ENCODE assay signal across 8 cellular contexts in genomic region chr1:207084701-207085180, GRCh38. TPM values are rescaled to one million over a fixed set of nuclear protein-coding genes. Genes with fewer than 3 reads are reported as not detected.
A peak's percentile ranks its signal among the peaks of the same experiment; 100 is the strongest.
DNase-seq lines count a peak whose midpoint lies in the region; ATAC-seq and TF ChIP-seq lines count a peak whose summit lies in the region.

No MANE protein-coding gene starts in this region.

- H3K36me3 ChIP-seq in lung (ENCODE audit: control insufficient read depth in 2 of 2, insufficient read depth in 2 of 2, low read length in 2 of 2) = no peaks in the 10 kb centered on the region

- H3K9ac ChIP-seq in H9 (ENCODE audit: extremely low read depth, insufficient read length, low read length) = no peak overlapping the region

- H4K8ac ChIP-seq in H9 (replicated peaks; ENCODE audit: insufficient read length, low read depth, low read length) = no peak overlapping the region

- H2BK20ac ChIP-seq in H9 (ENCODE audit: low read depth, low read length, poor library complexity, severe bottlenecking) = no peak overlapping the region

- H3K4me1 ChIP-seq in H9 (ENCODE audit: insufficient read depth, low read length) (no peaks in the 10 kb centered on the region; the same call in 1 of the 2 replicates), lung (ENCODE audit: control insufficient read depth in 2 of 2, insufficient read depth in 2 of 2, low read length in 2 of 2) (peaks cover 0 to 3% of the 10 kb centered on the region in 2 donors)

- no peak overlapping the region for H4K91ac ChIP-seq in H9 (ENCODE audit: insufficient read length, low read depth, low read length)

- peaks cover 12 to 17% of the 10 kb centered on the region in 2 experiments for H3K4me1 Mint-ChIP-seq in H9
- peaks cover 24% of the 10 kb centered on the region for H3K4me1 Mint-ChIP-seq in dendritic cell treated with granulocyte-macrophage colony-stimulating factor and Interleukin-4, amounts not matched to agents 40 ng/mL and 50 ng/mL, for 4 days (ENCODE audit: low read depth)

- H3K4me3 Mint-ChIP-seq in H9 = no peak overlapping the region
- no peak overlapping the region for H3K4me3 Mint-ChIP-seq in dendritic cell treated with granulocyte-macrophage colony-stimulating factor and Interleukin-4, amounts not matched to agents 40 ng/mL and 50 ng/mL, for 4 days

- no peak overlapping the region for H3K23ac ChIP-seq in H9 (ENCODE audit: insufficient read length, low read depth, low read length)

- H3K79me1 ChIP-seq in H9 (ENCODE audit: insufficient read depth, low read depth, low read length, poor library complexity, severe bottlenecking) = no peaks in the 10 kb centered on the region

- TF ChIP-seq CTCF in H9 (conservative IDR thresholded peaks at IDR 0.05) (peak; percentile 74), lung (IDR thresholded peaks at IDR 0.05; ENCODE audit: control extremely low read depth, extremely low read depth) (peak; percentile 17)

- no peak overlapping the region for H3K56ac ChIP-seq in H9 (ENCODE audit: insufficient read length, low read depth, low read length)

- H3K4me2 ChIP-seq in H9 (ENCODE audit: insufficient read depth, insufficient read length, low read length) = no peak overlapping the region

- no peaks in the 10 kb centered on the region for H3K9me3 Mint-ChIP-seq in H9
- H3K9me3 Mint-ChIP-seq in dendritic cell treated with granulocyte-macrophage colony-stimulating factor and Interleukin-4, amounts not matched to agents 40 ng/mL and 50 ng/mL, for 4 days = no peaks in the 10 kb centered on the region

- no peak overlapping the region for H3K18ac ChIP-seq in H9 (ENCODE audit: insufficient read length, low read depth, low read length)

- H3K27ac Mint-ChIP-seq in H9 = no peak overlapping the region
- H3K27ac Mint-ChIP-seq in dendritic cell treated with granulocyte-macrophage colony-stimulating factor and Interleukin-4, amounts not matched to agents 40 ng/mL and 50 ng/mL, for 4 days = peak overlapping the region; percentile 15

- no CpG with 5 or more reads among the region's 8 CpGs for WGBS in H9 (ENCODE audit: extremely low coverage, insufficient read length, low lambda C conversion rate)
- 24 to 29% methylated on average over 8 of the region's 8 CpGs for WGBS in lung, 2 donors

- no peak for ATAC-seq in lung (ENCODE audit: insufficient read depth, low FRiP score)
- ATAC-seq in GM21576 (IDR thresholded peaks at IDR 0.05; ENCODE audit: unreplicated experiment) = no peak

- no peak overlapping the region for H3K4ac ChIP-seq in H9 (ENCODE audit: low read depth, low read length)

- H2AFZ ChIP-seq in H9 (ENCODE audit: low read length) = no peak overlapping the region

- DNase-seq in DMS53 treated with DMSO at 0.1 percent for 48 hours (lab: John Stamatoyannopoulos, UW; ENCODE audit: unreplicated experiment) = peak; percentile 69
- DNase-seq in H9 = peak; percentile 75
- peak; percentile 38 for DNase-seq in NCI-H2171 treated with DMSO at 0.1 percent for 48 hours (lab: John Stamatoyannopoulos, UW)
- DNase-seq in activated CD4-positive, alpha-beta T cell treated with anti-CD3 and anti-CD28 coated beads for 1 hour = peak; percentile 28
- peak; percentile 71 for DNase-seq in lung (ENCODE audit: low spot score)
- peak; percentile 20 to 22 for DNase-seq in stimulated activated CD8-positive, alpha-beta memory T cell treated with anti-CD3 and anti-CD28 coated beads, Interleukin-4, amount 100 ng/mL, for 1 hour (ENCODE audit: low read depth in 2 of 2, low spot score in 1 of 2)

- H3K36me3 Mint-ChIP-seq in H9 (ENCODE audit: insufficient read depth in 1 of 3, low read depth in 3 of 3) = no peaks in the 10 kb centered on the region
- H3K36me3 Mint-ChIP-seq in dendritic cell treated with granulocyte-macrophage colony-stimulating factor and Interleukin-4, amounts not matched to agents 40 ng/mL and 50 ng/mL, for 4 days (ENCODE audit: low read depth) = peaks cover 1% of the 10 kb centered on the region

- H3K23me2 ChIP-seq in H9 (ENCODE audit: insufficient read length, low read depth, low read length, poor library complexity, severe bottlenecking) = no peaks in the 10 kb centered on the region

- H3K9me3 ChIP-seq in H9 (ENCODE audit: control insufficient read depth, low read depth, low read length) = no peaks in the 10 kb centered on the region
- peaks cover 0 to 2% of the 10 kb centered on the region in 2 donors for H3K9me3 ChIP-seq in lung (ENCODE audit: control insufficient read depth in 2 of 2, insufficient read depth in 1 of 2, low read length in 1 of 2)

- H3K27me3 ChIP-seq in H9 (ENCODE audit: insufficient read depth, low read length) (no peaks in the 10 kb centered on the region), lung (ENCODE audit: control insufficient read depth, insufficient read depth) (no peaks in the 10 kb centered on the region)

- H2AK5ac ChIP-seq in H9 (ENCODE audit: insufficient read length, low read length) = no peak overlapping the region

- H3K27me3 Mint-ChIP-seq in H9 (ENCODE audit: low read depth) = no peaks in the 10 kb centered on the region; the same call in 1 of the 2 replicates
- H3K27me3 Mint-ChIP-seq in dendritic cell treated with granulocyte-macrophage colony-stimulating factor and Interleukin-4, amounts not matched to agents 40 ng/mL and 50 ng/mL, for 4 days = peaks cover 10% of the 10 kb centered on the region

- H2BK15ac ChIP-seq in H9 (ENCODE audit: low read depth, low read length) = no peak overlapping the region

- H3K79me2 ChIP-seq in H9 (ENCODE audit: insufficient read depth, low read length) = no peaks in the 10 kb centered on the region

- H4K5ac ChIP-seq in H9 (ENCODE audit: insufficient read length, low read depth, low read length) = no peak overlapping the region

- H2BK12ac ChIP-seq in H9 (ENCODE audit: insufficient read length, low read depth, low read length) = no peak overlapping the region

- no peak overlapping the region for H2BK5ac ChIP-seq in H9 (ENCODE audit: insufficient read length, low read length)

- H3T11ph ChIP-seq in H9 (ENCODE audit: low read length) = no peak overlapping the region

- H4K20me1 ChIP-seq in H9 (ENCODE audit: control insufficient read depth, insufficient read depth, insufficient read length) = no peaks in the 10 kb centered on the region

- intact Hi-C loops in dendritic cell treated with granulocyte-macrophage colony-stimulating factor and Interleukin-4, amounts not matched to agents 40 ng/mL and 50 ng/mL, for 4 days (cut with micrococcal nuclease) = loop anchor here (1.0 to 2.0 kb wide), 2 partner anchors 321 to 414 kb away; no protein-coding TSS in a partner anchor

- H2BK120ac ChIP-seq in H9 (ENCODE audit: low read depth, low read length, poor library complexity, severe bottlenecking) = no peak overlapping the region

- no peak overlapping the region for H3K14ac ChIP-seq in H9 (ENCODE audit: insufficient read depth, low read length)

- H3K4me3 ChIP-seq in lung = no peak overlapping the region

- H3K27ac ChIP-seq in H9 (ENCODE audit: insufficient read length, low read depth, low read length) (no peak overlapping the region), lung (ENCODE audit: low read depth in 1 of 2, low read length in 1 of 2) (no peak overlapping the region)

RNA-seq across cellular contexts. Expression of gene C4BPB, which starts 3.9 kb away (rescaled TPM):
- total RNA-seq in H9 (2021) = not detected in 2 replicates
- total RNA-seq in lung = 1 to 10 TPM; 4.2 to 6.5 TPM
- polyA plus RNA-seq in lung = 1 to 10 TPM; 2.6 to 5.1 TPM

RNA-seq across cellular contexts. Expression of gene C4BPA, which starts 19.3 kb away (rescaled TPM):
- total RNA-seq in H9 (2021) (not detected in 2 replicates), lung (100 to 1,000 TPM; 158 to 203 TPM)
- 100 to 1,000 TPM in 1 of 2 donors, 10 to 100 TPM in 1; 21.2 to 213 TPM for polyA plus RNA-seq in lung

RNA-seq across cellular contexts. Expression of gene PFKFB2, which starts 31.7 kb away (rescaled TPM):
- total RNA-seq in H9 (2021) (13.2 and 14.6 TPM in 2 replicates), lung (10 to 100 TPM; 50.8 to 52.3 TPM)
- polyA plus RNA-seq in lung = 10 to 100 TPM; 19.9 to 28.4 TPM

RNA-seq across cellular contexts. Expression of gene YOD1, which starts 33.7 kb away (rescaled TPM):
- total RNA-seq in H9 (2021) (8.6 and 9.4 TPM in 2 replicates), lung (10 to 100 TPM in 1 of 2 donors, 1 to 10 TPM in 1; 7.1 to 34.4 TPM)
- 1 to 10 TPM; 3.4 to 3.7 TPM for polyA plus RNA-seq in lung

RNA-seq across cellular contexts. Expression of gene C1orf116, which starts 52.2 kb away (rescaled TPM):
- total RNA-seq in H9 (2021) = 0.48 and 0.55 TPM in 2 replicates
- total RNA-seq in lung = 100 to 1,000 TPM; 123 to 130 TPM
- polyA plus RNA-seq in lung = 10 to 100 TPM; 27.7 to 59.9 TPM

Comparison
In these comparisons a context has a peak if more than half of its experiments do, and no peak if none do; other contexts are left out.
1. DNase-seq: peak in every context shown above with its lines; median percentile 75 in H9; 71 in lung; 69 in DMS53 treated with DMSO at 0.1 percent for 48 hours; 38 in NCI-H2171 treated with DMSO at 0.1 percent for 48 hours; 28 in activated CD4-positive, alpha-beta T cell treated with anti-CD3 and anti-CD28 coated beads for 1 hour; 21 in stimulated activated CD8-positive, alpha-beta memory T cell treated with anti-CD3 and anti-CD28 coated beads, Interleukin-4, amount 100 ng/mL, for 1 hour.
2. RNA of gene C4BPA, which starts 19.3 kb away (total RNA-seq): 158 to 203 TPM in lung; not detected in H9; every median in the first group is over 100 times any median in the second.